ENCODE assay signal across 7 cellular contexts in the genomic region with DNA sequence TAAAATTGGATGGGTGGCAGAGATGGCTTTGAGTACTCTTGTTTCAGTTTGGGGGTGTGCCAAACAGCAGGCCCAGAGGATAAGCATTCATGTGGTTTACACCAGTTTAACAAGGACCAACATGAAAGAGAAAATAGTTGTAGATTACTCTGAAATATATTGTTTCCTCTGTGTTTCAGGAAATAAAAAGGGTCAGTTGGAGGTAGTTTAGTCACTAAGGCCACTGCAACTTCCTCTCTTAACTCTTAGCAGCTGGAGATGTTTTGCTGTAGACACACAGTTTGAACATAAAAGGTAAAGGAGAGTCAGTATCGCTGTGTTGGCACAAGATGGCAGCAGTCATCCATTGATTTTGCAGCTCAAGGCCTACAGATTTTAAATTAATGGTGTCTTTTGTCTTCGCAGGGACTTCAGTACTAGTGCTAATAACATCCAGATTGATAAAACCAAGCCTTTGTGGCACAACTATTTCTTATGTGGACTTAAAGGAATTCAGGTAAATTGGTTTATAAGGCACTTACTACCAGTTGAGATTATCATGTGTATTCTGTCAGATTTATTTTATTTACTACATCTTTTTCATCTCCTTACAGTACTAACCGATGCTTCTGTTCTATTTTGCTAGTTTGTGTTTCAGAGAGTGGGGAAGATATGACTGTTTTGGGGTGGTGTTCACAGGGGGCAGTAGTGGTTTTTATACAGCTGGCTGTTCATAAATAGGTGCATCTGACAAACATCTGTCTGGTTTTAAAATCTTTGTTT.
A peak's percentile ranks its signal among the peaks of the same experiment; 100 is the strongest.
DNase-seq lines count a peak whose midpoint lies in the region; ATAC-seq and TF ChIP-seq lines count a peak whose summit lies in the region.

No MANE protein-coding gene starts in this region.

- H3K27me3 ChIP-seq in GM06990 (replicated peaks; ENCODE audit: control insufficient read depth, insufficient read depth, low read length) = no peaks in the 10 kb centered on the region
- no peaks in the 10 kb centered on the region for H3K27me3 ChIP-seq in Karpas-422 (ENCODE audit: low read length)
- H3K27me3 ChIP-seq in SJCRH30 = no peaks in the 10 kb centered on the region

- H4K20me1 ChIP-seq in Karpas-422 (ENCODE audit: insufficient read depth, low read depth, low read length) = no peaks in the 10 kb centered on the region

- H2AFZ ChIP-seq in Karpas-422 (ENCODE audit: low read length) = no peak overlapping the region

- no peaks in the 10 kb centered on the region for H3K9me3 ChIP-seq in Karpas-422 (ENCODE audit: low read length)
- no peaks in the 10 kb centered on the region for H3K9me3 ChIP-seq in SJCRH30 (replicated peaks)

- peak; percentile 55 for TF ChIP-seq CTCF in GM06990 (IDR thresholded peaks at IDR 0.05; ENCODE audit: insufficient read depth, low read length, poor library complexity, severe bottlenecking)

- peak; percentile 86 for ATAC-seq in GM21825 (IDR thresholded peaks at IDR 0.05; ENCODE audit: unreplicated experiment)
- peak; percentile 95 for ATAC-seq in sciatic nerve

- peaks cover 4% of the 10 kb centered on the region; the same call in 1 of the 2 replicates for H3K79me2 ChIP-seq in Karpas-422 (ENCODE audit: low read length)

- H3K36me3 ChIP-seq in GM06990 (ENCODE audit: control insufficient read depth, insufficient read depth, low read length) = peaks cover 5% of the 10 kb centered on the region
- peaks cover 8% of the 10 kb centered on the region; the same call in 1 of the 2 replicates for H3K36me3 ChIP-seq in Karpas-422 (ENCODE audit: insufficient read depth, low read length)
- peaks cover 2% of the 10 kb centered on the region; the same call in 1 of the 2 replicates for H3K36me3 ChIP-seq in SJCRH30

- no peaks in the 10 kb centered on the region for H3K9me2 ChIP-seq in Karpas-422 (replicated peaks; ENCODE audit: insufficient read depth, low read length)

- H3K4me3 ChIP-seq in GM06990 (replicated peaks; ENCODE audit: low read depth, low read length) = no peak overlapping the region
- H3K4me3 ChIP-seq in Karpas-422 (ENCODE audit: low read length) = no peak overlapping the region
- no peak overlapping the region for H3K4me3 ChIP-seq in SJCRH30

- DNase-seq in GM06990 (ENCODE audit: extremely low read depth, insufficient read length) = peak; percentile 39
- DNase-seq in Karpas-422 = peak; percentile 85
- peak; percentile 55 to 86 for DNase-seq in SJCRH30
- DNase-seq in amygdala (lab: John Stamatoyannopoulos, UW) = peak in 42 of 56 donors; percentile 2 to 82 (median 26)
- DNase-seq in hepatic stellate cell (ENCODE audit: low spot score) = peak; percentile 40
- DNase-seq in sciatic nerve (ENCODE audit: low spot score) = peak; percentile 64

- intact Hi-C loops in sciatic nerve (cut with DNase I) = no loop called here

- H3K4me1 ChIP-seq in Karpas-422 (ENCODE audit: low read length) = peaks cover 13% of the 10 kb centered on the region
- peaks cover 16% of the 10 kb centered on the region for H3K4me1 ChIP-seq in SJCRH30

- H3K27ac ChIP-seq in Karpas-422 (ENCODE audit: low read length) = no peak overlapping the region
- H3K27ac ChIP-seq in SJCRH30 = peak overlapping the region; percentile 14

- no peak overlapping the region for H3K9ac ChIP-seq in Karpas-422 (ENCODE audit: low read length)

- H3K4me2 ChIP-seq in Karpas-422 (ENCODE audit: low read depth, low read length, poor library complexity, severe bottlenecking) = no peak overlapping the region

Comparison
In these comparisons a context has a peak if more than half of its experiments do, and no peak if none do; other contexts are left out.
1. DNase-seq: peak in every context shown above with its lines; median percentile 85 in Karpas-422; 70 in SJCRH30; 64 in sciatic nerve; 40 in hepatic stellate cell; 39 in GM06990; 26 in amygdala.